In genomic region chr3:123336001-123336400, GRCh38 we compare ENCODE assay signal across 16 cellular contexts.
"Had no signal": no experiment of that assay in that cellular context is flagged by ENCODE, and none has a peak within 500 bp of the region (broad histone marks: within the 10 kb centered on the region; RNA-seq: fewer than 3 reads in every experiment).

No MANE protein-coding gene starts in this region.

- H3K27me3 ChIP-seq: adrenal gland, upper lobe of right lung had no signal

- H3K4me1 ChIP-seq: adrenal gland, foreskin keratinocyte, SJSA1, upper lobe of right lung had no signal

- H3K36me3 Mint-ChIP-seq: activated naive CD4-positive, alpha-beta T cell treated with anti-CD3 and anti-CD28 coated beads, Interleukin-2, amount 50 U/mL, for 24 hours; immature natural killer cell; naive thymus-derived CD4-positive, alpha-beta T cell had no signal

- DNase-seq: activated CD4-positive, alpha-beta memory T cell treated with anti-CD3 and anti-CD28 coated beads, Interleukin-2, amount 10 ng/mL, durations not matched to agents 7 days and 5 days; activated CD4-positive, alpha-beta T cell treated with anti-CD3 and anti-CD28 coated beads for 4 hours; activated effector memory CD4-positive, alpha-beta T cell treated with anti-CD3 and anti-CD28 coated beads, Interleukin-2, amount 50 U/mL, for 16 hours; activated T-cell treated with anti-CD3 and anti-CD28 coated beads, Interleukin-2, amount 50 U/mL, for 48 hours; adrenal gland; effector CD8-positive, alpha-beta T cell; foreskin keratinocyte; immature natural killer cell; naive thymus-derived CD4-positive, alpha-beta T cell; T-helper 2 cell had no signal

- H3K4me3 Mint-ChIP-seq: activated CD4-positive, alpha-beta memory T cell treated with anti-CD3 and anti-CD28 coated beads, Interleukin-2, amount 10 ng/mL, durations not matched to agents 7 days and 5 days; activated naive CD4-positive, alpha-beta T cell treated with anti-CD3 and anti-CD28 coated beads, Interleukin-2, amount 50 U/mL, for 24 hours; central memory CD8-positive, alpha-beta T cell; immature natural killer cell; naive thymus-derived CD4-positive, alpha-beta T cell had no signal

- H3K27ac Mint-ChIP-seq: activated CD4-positive, alpha-beta memory T cell treated with anti-CD3 and anti-CD28 coated beads, Interleukin-2, amount 10 ng/mL, durations not matched to agents 7 days and 5 days; activated naive CD4-positive, alpha-beta T cell treated with anti-CD3 and anti-CD28 coated beads, Interleukin-2, amount 50 U/mL, for 24 hours; immature natural killer cell had no signal

- H3K9me3 ChIP-seq: adrenal gland, mucosa of descending colon, SJSA1, upper lobe of right lung had no signal

- H3K4me3 ChIP-seq: adrenal gland, mucosa of descending colon, SJSA1, smooth muscle cell, upper lobe of right lung had no signal

- H3K4me2 ChIP-seq: smooth muscle cell had no signal

- H3K36me3 ChIP-seq: adrenal gland, SJSA1, upper lobe of right lung had no signal

- H3K27ac ChIP-seq: adrenal gland, foreskin keratinocyte, SJSA1, upper lobe of right lung had no signal

- ATAC-seq: foreskin keratinocyte, mucosa of descending colon, upper lobe of right lung had no signal

- H3K27me3 Mint-ChIP-seq: activated naive CD4-positive, alpha-beta T cell treated with anti-CD3 and anti-CD28 coated beads, Interleukin-2, amount 50 U/mL, for 24 hours; central memory CD8-positive, alpha-beta T cell; naive thymus-derived CD4-positive, alpha-beta T cell had no signal

- H3K9me3 Mint-ChIP-seq: activated CD4-positive, alpha-beta memory T cell treated with anti-CD3 and anti-CD28 coated beads, Interleukin-2, amount 10 ng/mL, durations not matched to agents 7 days and 5 days; activated naive CD4-positive, alpha-beta T cell treated with anti-CD3 and anti-CD28 coated beads, Interleukin-2, amount 50 U/mL, for 24 hours; central memory CD8-positive, alpha-beta T cell had no signal
